In genomic region chr10:102475451-102476040, GRCh38 we compare ENCODE assay signal across 27 cellular contexts. TPM values are rescaled to one million over a fixed set of nuclear protein-coding genes. Genes with fewer than 3 reads are reported as not detected.
DNase-seq lines count a peak whose midpoint lies in the region; FAIRE-seq and TF ChIP-seq lines count a peak whose summit lies in the region.
"Had no signal": no experiment of that assay in that cellular context is flagged by ENCODE, and none has a peak within 500 bp of the region (broad histone marks: within the 10 kb centered on the region; RNA-seq: fewer than 3 reads in every experiment).

No MANE protein-coding gene starts in this region.

- H3K23ac ChIP-seq in neuronal stem cell (ENCODE audit: low read depth, low read length, poor library complexity), result no peak overlapping the region

- no peaks in the 10 kb centered on the region for H3K9me3 ChIP-seq in neuronal stem cell (replicated peaks in 1 of 2; ENCODE audit: control insufficient read depth in 2 of 2, insufficient read depth in 1 of 2, low read depth in 1 of 2, low read length in 2 of 2)
- H3K9me3 ChIP-seq: psoas muscle, tibial nerve had no signal

- WGBS in neuronal stem cell (ENCODE audit: extremely low coverage in 2 of 2, insufficient read length in 2 of 2, insufficient replicate concordance in 1 of 2), 2 donors, result no CpG with 5 or more reads among the region's 9 CpGs

- H3K4me2 ChIP-seq in neuronal stem cell (ENCODE audit: insufficient read depth, low read length, poor library complexity, severe bottlenecking), result no peak overlapping the region
- H3K4me2 ChIP-seq: PC-9 had no signal

- no peak overlapping the region for H2AFZ ChIP-seq in neuronal stem cell (ENCODE audit: low read length)
- H2AFZ ChIP-seq: PC-9 had no signal

- H3K36me3 ChIP-seq in bronchial epithelial cell (ENCODE audit: control insufficient read depth, insufficient read depth, low read length) (peaks cover 5% of the 10 kb centered on the region), neuronal stem cell (replicated peaks in 1 of 2; ENCODE audit: control insufficient read depth in 2 of 2, insufficient read depth in 2 of 2, low read length in 2 of 2) (peaks cover 10 to 63% of the 10 kb centered on the region in 2 donors)

- H3K4me3 ChIP-seq in bronchial epithelial cell (ENCODE audit: low read depth, low read length), result no peak overlapping the region
- no peak overlapping the region for H3K4me3 ChIP-seq in neuronal stem cell (ENCODE audit: low read length in 2 of 2)
- H3K4me3 ChIP-seq: dorsolateral prefrontal cortex, PC-9, psoas muscle, tibial nerve had no signal

- peak overlapping the region; percentile 56 for H3K14ac ChIP-seq in neuronal stem cell (ENCODE audit: low read length)

- H3K27me3 ChIP-seq in bronchial epithelial cell (ENCODE audit: control insufficient read depth, insufficient read depth, low read length) (no peaks in the 10 kb centered on the region), neuronal stem cell (ENCODE audit: control insufficient read depth in 3 of 3, insufficient read depth in 3 of 3, low read depth in 1 of 3, low read length in 3 of 3) (no peaks in the 10 kb centered on the region)
- H3K27me3 ChIP-seq: dorsolateral prefrontal cortex, tibial nerve had no signal

- no peak overlapping the region for H3K9ac ChIP-seq in neuronal stem cell (ENCODE audit: low read depth, low read length, poor library complexity)

- H3K4ac ChIP-seq in neuronal stem cell (ENCODE audit: low read length), result no peak overlapping the region

- peak overlapping the region; percentile 22 for H2BK12ac ChIP-seq in neuronal stem cell (ENCODE audit: low read length)

- DNase-seq in activated naive CD4-positive, alpha-beta T cell treated with anti-CD3 and anti-CD28 coated beads, Interleukin-2, amount 50 U/mL, for 16 hours, result no peak
- DNase-seq in HFFc6, result no peak
- no peak for DNase-seq in bronchial epithelial cell (ENCODE audit: low read depth)
- DNase-seq in neuronal stem cell (ENCODE audit: low spot score), result no peak
- no peak for DNase-seq in central memory CD4-positive, alpha-beta T cell
- no peak for DNase-seq in HuH-7 (ENCODE audit: low spot score)
- DNase-seq: activated CD4-positive, alpha-beta T cell treated with anti-CD3 and anti-CD28 coated beads, Interleukin-2, amount 50 U/mL, for 1 hour; activated naive CD8-positive, alpha-beta T cell treated with anti-CD3 and anti-CD28 coated beads, Interleukin-2, amount 10 ng/mL, durations not matched to agents 7 days and 5 days; DMS53; dorsolateral prefrontal cortex; Karpas-422; NCI-H1436; NCI-H2081; NCI-H345; occipital lobe; PC-9; stimulated activated CD4-positive, alpha-beta T cell treated with anti-CD3 and anti-CD28 coated beads, Interleukin-4, amount 100 ng/mL, for 24 hours; WERI-Rb-1 had no signal

- no peak for TF ChIP-seq CTCF in HFFc6 (IDR thresholded peaks at IDR 0.05)
- no peak for TF ChIP-seq CTCF in bronchial epithelial cell (IDR thresholded peaks at IDR 0.05; ENCODE audit: insufficient read depth, low read length, severe bottlenecking)

- H4K91ac ChIP-seq in neuronal stem cell (ENCODE audit: low read depth, low read length, poor library complexity), result no peak overlapping the region

- no peaks in the 10 kb centered on the region for H3K9me3 Mint-ChIP-seq in activated naive CD4-positive, alpha-beta T cell treated with anti-CD3 and anti-CD28 coated beads, Interleukin-2, amount 50 U/mL, for 24 hours
- H3K9me3 Mint-ChIP-seq in HFFc6, result no peaks in the 10 kb centered on the region
- H3K9me3 Mint-ChIP-seq: activated naive CD8-positive, alpha-beta T cell treated with anti-CD3 and anti-CD28 coated beads, Interleukin-2, amount 10 ng/mL, durations not matched to agents 7 days and 5 days; mesothelial cell of epicardium had no signal

- peak overlapping the region; percentile 13 for H3K18ac ChIP-seq in neuronal stem cell (ENCODE audit: low read length)

- H4K8ac ChIP-seq in neuronal stem cell (ENCODE audit: low read depth, low read length), result no peak overlapping the region

- peak overlapping the region; percentile 70 for H2AK5ac ChIP-seq in neuronal stem cell (ENCODE audit: low read depth, low read length)

- peak; percentile 76 for FAIRE-seq in bronchial epithelial cell (lab: Jason Lieb, UNC)
- FAIRE-seq: frontal cortex, H54 had no signal

- H3K4me1 Mint-ChIP-seq in activated naive CD4-positive, alpha-beta T cell treated with anti-CD3 and anti-CD28 coated beads, Interleukin-2, amount 50 U/mL, for 24 hours, result peaks cover 38% of the 10 kb centered on the region
- no peaks in the 10 kb centered on the region for H3K4me1 Mint-ChIP-seq in HFFc6 (ENCODE audit: low read depth)
- H3K4me1 Mint-ChIP-seq: mesothelial cell of epicardium had no signal

- no peak overlapping the region for H3K27ac ChIP-seq in neuronal stem cell (replicated peaks; ENCODE audit: low read length)
- H3K27ac ChIP-seq: PC-9, psoas muscle, tibial nerve, WERI-Rb-1 had no signal

- no peak overlapping the region for H2BK15ac ChIP-seq in neuronal stem cell (ENCODE audit: low read length)

- H3K4me3 Mint-ChIP-seq in activated naive CD4-positive, alpha-beta T cell treated with anti-CD3 and anti-CD28 coated beads, Interleukin-2, amount 50 U/mL, for 24 hours, result no peak overlapping the region
- no peak overlapping the region for H3K4me3 Mint-ChIP-seq in HFFc6
- H3K4me3 Mint-ChIP-seq: activated naive CD8-positive, alpha-beta T cell treated with anti-CD3 and anti-CD28 coated beads, Interleukin-2, amount 10 ng/mL, durations not matched to agents 7 days and 5 days; mesothelial cell of epicardium had no signal

- no peaks in the 10 kb centered on the region for H3K36me3 Mint-ChIP-seq in activated naive CD4-positive, alpha-beta T cell treated with anti-CD3 and anti-CD28 coated beads, Interleukin-2, amount 50 U/mL, for 24 hours
- 0 out of 2 replicates have a peak, but pooled peaks cover 6% of the 10 kb centered on the region for H3K36me3 Mint-ChIP-seq in HFFc6 (ENCODE audit: low read depth)

- H2BK120ac ChIP-seq in neuronal stem cell (ENCODE audit: low read depth, low read length), result peak overlapping the region; percentile 81

- no peak overlapping the region for H2BK5ac ChIP-seq in neuronal stem cell (ENCODE audit: low read length)

- no peaks in the 10 kb centered on the region for H3K4me1 ChIP-seq in neuronal stem cell (ENCODE audit: control insufficient read depth in 2 of 2, insufficient read depth in 1 of 2, low read depth in 1 of 2, low read length in 2 of 2)
- H3K4me1 ChIP-seq: psoas muscle had no signal

- peak overlapping the region; percentile 30 for H3K27ac Mint-ChIP-seq in activated naive CD4-positive, alpha-beta T cell treated with anti-CD3 and anti-CD28 coated beads, Interleukin-2, amount 50 U/mL, for 24 hours
- 0 out of 2 replicates have a peak overlapping the region, but pooled peaks have one; percentile 6 for H3K27ac Mint-ChIP-seq in HFFc6
- H3K27ac Mint-ChIP-seq: activated naive CD8-positive, alpha-beta T cell treated with anti-CD3 and anti-CD28 coated beads, Interleukin-2, amount 10 ng/mL, durations not matched to agents 7 days and 5 days; mesothelial cell of epicardium had no signal

- no peaks in the 10 kb centered on the region for H3K79me1 ChIP-seq in neuronal stem cell (ENCODE audit: low read depth, low read length)

- H3K27me3 Mint-ChIP-seq in activated naive CD4-positive, alpha-beta T cell treated with anti-CD3 and anti-CD28 coated beads, Interleukin-2, amount 50 U/mL, for 24 hours, result no peaks in the 10 kb centered on the region
- H3K27me3 Mint-ChIP-seq in HFFc6 (ENCODE audit: insufficient read depth), result no peaks in the 10 kb centered on the region; the same call in 1 of the 2 replicates
- H3K27me3 Mint-ChIP-seq: activated naive CD8-positive, alpha-beta T cell treated with anti-CD3 and anti-CD28 coated beads, Interleukin-2, amount 10 ng/mL, durations not matched to agents 7 days and 5 days had no signal

RNA-seq across cellular contexts. Expression of gene C10orf95, which starts 24.2 kb away (rescaled TPM):
- total RNA-seq in HFFc6 (2021; fragmentation: NEBNext Ultra II Directional; extraction: Animal tissue kit (Norgen Biotek cat#: 25700)), result under 1 TPM in 1 of 6 experiments, not detected in 5; 0.12 TPM
- total RNA-seq in bronchial epithelial cell, result 2.9 and 6.3 TPM in 2 replicates
- polyA plus RNA-seq in neuronal stem cell (2013, experiment 1 of 2), result 0.10 TPM
- 0.18 TPM for polyA plus RNA-seq in neuronal stem cell (2013, experiment 2 of 2)
- total RNA-seq: cerebellum, mesothelial cell of epicardium, occipital lobe, psoas muscle, Right ventricle myocardium inferior had no signal
- polyA plus RNA-seq: BJ had no signal

RNA-seq across cellular contexts. Expression of gene ACTR1A, which starts 27.0 kb away (rescaled TPM):
- total RNA-seq in HFFc6 (2021; fragmentation: NEBNext Ultra II Directional; extraction: Animal tissue kit (Norgen Biotek cat#: 25700)), result 100 to 1,000 TPM; 125 to 175 (median 152) TPM
- total RNA-seq in bronchial epithelial cell, result 53.2 and 79.6 TPM in 2 replicates
- polyA plus RNA-seq in neuronal stem cell (2013, experiment 1 of 2), result 68.5 TPM
- polyA plus RNA-seq in neuronal stem cell (2013, experiment 2 of 2), result 66.5 TPM

RNA-seq across cellular contexts. Expression of gene SUFU, which starts 28.2 kb away (rescaled TPM):
- 10 to 100 TPM; 12.8 to 16.8 (median 15.2) TPM for total RNA-seq in HFFc6 (2021; fragmentation: NEBNext Ultra II Directional; extraction: Animal tissue kit (Norgen Biotek cat#: 25700))
- 0.79 and 0.90 TPM in 2 replicates for total RNA-seq in bronchial epithelial cell
- 15.6 TPM for polyA plus RNA-seq in neuronal stem cell (2013, experiment 1 of 2)
- polyA plus RNA-seq in neuronal stem cell (2013, experiment 2 of 2), result 15.2 TPM

RNA-seq across cellular contexts. Expression of gene CUEDC2, which starts 43.2 kb away (rescaled TPM):
- 10 to 100 TPM; 62.6 to 75.9 (median 72.5) TPM for total RNA-seq in HFFc6 (2021; fragmentation: NEBNext Ultra II Directional; extraction: Animal tissue kit (Norgen Biotek cat#: 25700))
- 29.7 and 31.5 TPM in 2 replicates for total RNA-seq in bronchial epithelial cell
- polyA plus RNA-seq in neuronal stem cell (2013, experiment 1 of 2), result 114 TPM
- 113 TPM for polyA plus RNA-seq in neuronal stem cell (2013, experiment 2 of 2)

RNA-seq across cellular contexts. Expression of gene FBXL15, which starts 54.9 kb away (rescaled TPM):
- 10 to 100 TPM in 4 of 6 experiments, 1 to 10 TPM in 2; 9.2 to 13.2 (median 11.5) TPM for total RNA-seq in HFFc6 (2021; fragmentation: NEBNext Ultra II Directional; extraction: Animal tissue kit (Norgen Biotek cat#: 25700))
- 9.7 and 12.5 TPM in 2 replicates for total RNA-seq in bronchial epithelial cell
- polyA plus RNA-seq in neuronal stem cell (2013, experiment 1 of 2), result 4.7 TPM
- polyA plus RNA-seq in neuronal stem cell (2013, experiment 2 of 2), result 4.8 TPM
